Comparison of ENCODE assay signal across 19 cellular contexts in genomic region chr4:10051536-10052135, GRCh38. TPM values are rescaled to one million over a fixed set of nuclear protein-coding genes. Genes with fewer than 3 reads are reported as not detected.
DNase-seq lines count a peak whose midpoint lies in the region; FAIRE-seq and TF ChIP-seq lines count a peak whose summit lies in the region.
"Had no signal": no experiment of that assay in that cellular context is flagged by ENCODE, and none has a peak within 500 bp of the region (broad histone marks: within the 10 kb centered on the region; RNA-seq: fewer than 3 reads in every experiment).

No MANE protein-coding gene starts in this region.

- FAIRE-seq in HTR-8/SVneo (lab: Jason Lieb, UNC), result no peak

- DNase-seq in DMS 273 (lab: John Stamatoyannopoulos, UW; ENCODE audit: unreplicated experiment) (peak; percentile 6), DMS 273 treated with DMSO at 0.1 percent for 48 hours (lab: John Stamatoyannopoulos, UW) (no peak), amniotic epithelial cell (ENCODE audit: low read depth) (peak; percentile 26), mesothelial cell of epicardium (ENCODE audit: low spot score in 2 of 2, unreplicated experiment in 2 of 2) (no peak), type B pancreatic cell (ENCODE audit: extremely low spot score, unreplicated experiment) (peak; percentile 44), middle frontal gyrus (ENCODE audit: extremely low spot score, low spot score) (no peak), NCI-H1930 (lab: John Stamatoyannopoulos, UW) (no peak), HTR-8/SVneo (ENCODE audit: insufficient read length, low spot score) (no peak)
- DNase-seq: AML-193, DMS153, GF-D8, NCI-H1417, NCI-H187 treated with DMSO at 0.1 percent for 48 hours, NCI-H446, NCI-H774, SHP77, SK-N-SH had no signal

- H3K27ac Mint-ChIP-seq in mesothelial cell of epicardium (peak overlapping the region; percentile 48), type B pancreatic cell (no peak overlapping the region)

- TF ChIP-seq CTCF in mesothelial cell of epicardium (IDR thresholded peaks at IDR 0.05; ENCODE audit: unreplicated experiment), result no peak
- no peak for TF ChIP-seq CTCF in type B pancreatic cell (conservative IDR thresholded peaks at IDR 0.05)

- H3K4me3 Mint-ChIP-seq in mesothelial cell of epicardium (no peak overlapping the region), type B pancreatic cell (no peak overlapping the region)

- H3K9me3 Mint-ChIP-seq in mesothelial cell of epicardium (peaks cover 11% of the 10 kb centered on the region), type B pancreatic cell (peaks cover 10% of the 10 kb centered on the region)

- peaks cover 3% of the 10 kb centered on the region for H3K27me3 Mint-ChIP-seq in mesothelial cell of epicardium (ENCODE audit: low read depth)
- peaks cover 34% of the 10 kb centered on the region for H3K27me3 Mint-ChIP-seq in type B pancreatic cell

- H3K36me3 Mint-ChIP-seq in mesothelial cell of epicardium (no peaks in the 10 kb centered on the region), type B pancreatic cell (peaks cover 3% of the 10 kb centered on the region)

- H3K4me1 Mint-ChIP-seq in mesothelial cell of epicardium, result peaks cover 30% of the 10 kb centered on the region
- peaks cover 40% of the 10 kb centered on the region for H3K4me1 Mint-ChIP-seq in type B pancreatic cell (ENCODE audit: unreplicated experiment)

RNA-seq across cellular contexts. Expression of gene SLC2A9, which starts 30.3 kb away (rescaled TPM):
- total RNA-seq in mesothelial cell of epicardium (4.8 to 5.1 TPM (median 5.0 TPM) in 3 replicates), type B pancreatic cell (ENCODE audit: low replicate concordance) (1.1 and 2.5 TPM in 2 replicates)
- total RNA-seq: H4, RPMI7951 had no signal

Comparison
In these comparisons a context has a peak if more than half of its experiments do, and no peak if none do; other contexts are left out.
1. DNase-seq: peak in DMS 273 (single experiment), amniotic epithelial cell (single experiment) and type B pancreatic cell (single experiment); none in DMS 273 treated with DMSO at 0.1 percent for 48 hours (single experiment), mesothelial cell of epicardium (0 of 2), middle frontal gyrus (single experiment), NCI-H1930 (0 of 2) and HTR-8/SVneo (single experiment).